12 cellular contexts compared by ENCODE assay signal in genomic region chr2:234995332-234996007, GRCh38. TPM values are rescaled to one million over a fixed set of nuclear protein-coding genes. Genes with fewer than 3 reads are reported as not detected.
DNase-seq lines count a peak whose midpoint lies in the region; ATAC-seq and TF ChIP-seq lines count a peak whose summit lies in the region.
"Had no signal": no experiment of that assay in that cellular context is flagged by ENCODE, and none has a peak within 500 bp of the region (broad histone marks: within the 10 kb centered on the region; RNA-seq: fewer than 3 reads in every experiment).

No MANE protein-coding gene starts in this region.

- H3K27me3 Mint-ChIP-seq in endothelial cell (ENCODE audit: unreplicated experiment) (peaks cover 7% of the 10 kb centered on the region), osteocyte (ENCODE audit: unreplicated experiment) (no peaks in the 10 kb centered on the region)

- ATAC-seq in HG03280 (IDR thresholded peaks at IDR 0.05; ENCODE audit: unreplicated experiment): no peak
- no peak for ATAC-seq in HG02981 (IDR thresholded peaks at IDR 0.05; ENCODE audit: unreplicated experiment)

- H3K36me3 Mint-ChIP-seq in endothelial cell (ENCODE audit: low read depth, unreplicated experiment) (peaks cover 39% of the 10 kb centered on the region), osteocyte (ENCODE audit: unreplicated experiment) (peaks cover 24% of the 10 kb centered on the region)

- H3K27ac Mint-ChIP-seq in endothelial cell (ENCODE audit: unreplicated experiment): peak overlapping the region; percentile 71
- peak overlapping the region; percentile 95 for H3K27ac Mint-ChIP-seq in osteocyte (ENCODE audit: unreplicated experiment)

- peak; percentile 83 for DNase-seq in RPMI7951 (ENCODE audit: low read depth)
- DNase-seq in endothelial cell (ENCODE audit: low spot score): no peak
- no peak for DNase-seq in osteocyte (ENCODE audit: extremely low spot score, unreplicated experiment)
- no peak for DNase-seq in effector memory CD4-positive, alpha-beta T cell
- DNase-seq in hepatic stellate cell (ENCODE audit: low spot score): no peak
- DNase-seq: activated CD4-positive, CD25-positive, alpha-beta regulatory T cell treated with anti-CD3 and anti-CD28 coated beads, Interleukin-2, amount 50 U/mL, for 72 hours; activated T-cell treated with anti-CD3 and anti-CD28 coated beads, Interleukin-2, amount 50 U/mL, for 48 hours; NCI-H1092 treated with DMSO at 0.1 percent for 48 hours had no signal

- H3K79me2 ChIP-seq in ACC112 (ENCODE audit: control insufficient read depth, insufficient read depth, low read length, unreplicated experiment): peaks cover 90% of the 10 kb centered on the region

- no peak overlapping the region for H3K4me3 ChIP-seq in ACC112 (ENCODE audit: low read depth, low read length)
- no peak overlapping the region for H3K4me3 ChIP-seq in effector memory CD4-positive, alpha-beta T cell (ENCODE audit: insufficient read depth, low read depth, low read length, poor library complexity, severe bottlenecking)
- H3K4me3 ChIP-seq: skin epidermis had no signal

- peak overlapping the region; percentile 41 for H3K27ac ChIP-seq in ACC112 (ENCODE audit: low read depth, low read length)
- H3K27ac ChIP-seq in effector memory CD4-positive, alpha-beta T cell (ENCODE audit: insufficient read depth, low read length, poor library complexity, severe bottlenecking): no peak overlapping the region

- H3K36me3 ChIP-seq in ACC112 (ENCODE audit: insufficient read depth, low read length): peaks cover 9% of the 10 kb centered on the region; the same call in 1 of the 2 replicates
- no peaks in the 10 kb centered on the region for H3K36me3 ChIP-seq in effector memory CD4-positive, alpha-beta T cell (ENCODE audit: control insufficient read depth, insufficient read depth, low read length)

- H3K4me1 Mint-ChIP-seq in endothelial cell (ENCODE audit: unreplicated experiment) (peaks cover 40% of the 10 kb centered on the region), osteocyte (ENCODE audit: unreplicated experiment) (peaks cover 76% of the 10 kb centered on the region)

- no peak overlapping the region for H2AFZ ChIP-seq in ACC112 (ENCODE audit: low read length, unreplicated experiment)

- no peaks in the 10 kb centered on the region for H3K9me3 ChIP-seq in effector memory CD4-positive, alpha-beta T cell (ENCODE audit: control insufficient read depth, low read length)

- H3K9me3 Mint-ChIP-seq in endothelial cell (ENCODE audit: unreplicated experiment): no peaks in the 10 kb centered on the region
- H3K9me3 Mint-ChIP-seq in osteocyte (ENCODE audit: unreplicated experiment): no peaks in the 10 kb centered on the region

- no peak overlapping the region for H3K4me3 Mint-ChIP-seq in endothelial cell (ENCODE audit: unreplicated experiment)
- H3K4me3 Mint-ChIP-seq in osteocyte (ENCODE audit: unreplicated experiment): peak overlapping the region; percentile 54

- peaks cover 29% of the 10 kb centered on the region for H3K4me1 ChIP-seq in ACC112 (ENCODE audit: control insufficient read depth, insufficient read depth, low read length, unreplicated experiment)
- no peaks in the 10 kb centered on the region for H3K4me1 ChIP-seq in effector memory CD4-positive, alpha-beta T cell (ENCODE audit: control insufficient read depth, insufficient read depth, low read length, poor library complexity, severe bottlenecking)

- H3K27me3 ChIP-seq in ACC112 (ENCODE audit: insufficient read depth, low read length): no peaks in the 10 kb centered on the region
- H3K27me3 ChIP-seq in effector memory CD4-positive, alpha-beta T cell (replicated peaks; ENCODE audit: control insufficient read depth, insufficient read depth, low read length, poor library complexity, severe bottlenecking): no peaks in the 10 kb centered on the region

- no peak for TF ChIP-seq CTCF in endothelial cell (IDR thresholded peaks at IDR 0.05; ENCODE audit: unreplicated experiment)
- no peak for TF ChIP-seq CTCF in osteocyte (IDR thresholded peaks at IDR 0.05)

RNA-seq across cellular contexts. Expression of gene SH3BP4, which starts 43.7 kb away (rescaled TPM):
- total RNA-seq in RPMI7951 (2014; rRNA removed; shearing (Covaris generic)): 75.8 and 86.6 TPM in 2 replicates
- total RNA-seq in endothelial cell (ENCODE audit: unreplicated experiment) (58.6 TPM), osteocyte (60.1 and 62.1 TPM in 2 replicates)
